In the genomic region with DNA sequence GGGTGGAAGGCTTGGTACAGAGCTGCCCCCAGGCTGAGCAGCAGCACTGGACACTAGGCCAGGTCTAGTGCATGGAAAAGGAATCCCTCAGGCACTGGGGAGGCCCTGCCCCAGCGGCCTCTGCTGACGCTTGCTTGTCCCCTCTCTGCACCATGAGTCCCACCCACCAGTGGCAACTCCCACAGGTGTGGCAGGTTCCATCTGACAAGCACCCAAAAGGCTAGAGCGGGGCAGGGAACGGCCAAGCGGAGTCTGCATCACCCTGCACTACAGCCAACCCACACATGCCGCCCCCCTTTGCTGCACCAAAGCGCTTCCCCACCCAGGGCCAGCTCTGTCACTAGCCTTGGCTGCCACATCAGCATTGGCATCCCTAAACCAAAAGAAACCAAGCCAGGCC, we compare ENCODE assay signal across 18 cellular contexts.
DNase-seq lines count a peak whose midpoint lies in the region; ATAC-seq and TF ChIP-seq lines count a peak whose summit lies in the region.
"Had no signal": no experiment of that assay in that cellular context is flagged by ENCODE, and none has a peak within 500 bp of the region (broad histone marks: within the 10 kb centered on the region; RNA-seq: fewer than 3 reads in every experiment).

No MANE protein-coding gene starts in this region.

- peaks cover 11% of the 10 kb centered on the region for H3K36me3 Mint-ChIP-seq in WTC11
- peaks cover 11% of the 10 kb centered on the region for H3K36me3 Mint-ChIP-seq in glutamatergic neuron (ENCODE audit: unreplicated experiment)
- H3K36me3 Mint-ChIP-seq in stimulated activated memory B cell treated with anti-CD40 and anti-IgM and Interleukin-4, amounts not matched to agents 10 μg/mL and 1 μg/mL and 100 μg/mL, for 72 hours: peaks cover 77% of the 10 kb centered on the region

- H3K27me3 Mint-ChIP-seq in WTC11 (ENCODE audit: low read depth) (no peaks in the 10 kb centered on the region), glutamatergic neuron (ENCODE audit: unreplicated experiment) (peaks cover 69% of the 10 kb centered on the region)
- H3K27me3 Mint-ChIP-seq in stimulated activated memory B cell treated with anti-CD40 and anti-IgM and Interleukin-4, amounts not matched to agents 10 μg/mL and 1 μg/mL and 100 μg/mL, for 72 hours: no peaks in the 10 kb centered on the region
- H3K27me3 Mint-ChIP-seq: B cell; CD4-positive, alpha-beta T cell had no signal

- no peak overlapping the region for H3K4me3 ChIP-seq in HEK293 (ENCODE audit: low read depth, low read length)
- H3K4me3 ChIP-seq: GM23248, HAP-1 had no signal

- H3K4me3 Mint-ChIP-seq in WTC11 (no peak overlapping the region), glutamatergic neuron (ENCODE audit: unreplicated experiment) (peak overlapping the region; percentile 25)
- no peak overlapping the region for H3K4me3 Mint-ChIP-seq in stimulated activated memory B cell treated with anti-CD40 and anti-IgM and Interleukin-4, amounts not matched to agents 10 μg/mL and 1 μg/mL and 100 μg/mL, for 72 hours
- H3K4me3 Mint-ChIP-seq: B cell; CD4-positive, alpha-beta T cell; HFFc6 had no signal

- H3K9me3 ChIP-seq in HEK293 (ENCODE audit: control insufficient read depth, insufficient read depth, low read depth, low read length): no peaks in the 10 kb centered on the region
- H3K9me3 ChIP-seq: HAP-1 had no signal

- H3K4me1 Mint-ChIP-seq in WTC11: 0 out of 2 replicates have a peak, but pooled peaks cover 6% of the 10 kb centered on the region
- peaks cover 71% of the 10 kb centered on the region for H3K4me1 Mint-ChIP-seq in glutamatergic neuron (ENCODE audit: low read depth, unreplicated experiment)
- peaks cover 80% of the 10 kb centered on the region for H3K4me1 Mint-ChIP-seq in stimulated activated memory B cell treated with anti-CD40 and anti-IgM and Interleukin-4, amounts not matched to agents 10 μg/mL and 1 μg/mL and 100 μg/mL, for 72 hours

- H3K4me1 ChIP-seq in HEK293 (ENCODE audit: control insufficient read depth, insufficient read depth, low read length): no peaks in the 10 kb centered on the region
- H3K4me1 ChIP-seq: HAP-1 had no signal

- POLR2A ChIA-PET in HEK293 (lab: Yijun Ruan, JAX): no interaction called here
- POLR2A ChIA-PET in WTC11 (lab: Charles Lee): no interaction called here

- CTCF ChIA-PET in HEK293 (lab: Yijun Ruan, JAX): no interaction called here
- CTCF ChIA-PET in WTC11 (lab: Charles Lee): interaction anchor here (1.3 kb wide), 1 partner anchor 140 kb away, joined by 3 read pairs; no protein-coding TSS in a partner anchor

- no peak overlapping the region for H3K27ac ChIP-seq in HEK293 (ENCODE audit: extremely low read depth, low read depth, low read length)
- H3K27ac ChIP-seq: GM23248, HL-60 had no signal

- H3K36me3 ChIP-seq in HEK293 (ENCODE audit: control insufficient read depth in 2 of 2, insufficient read depth in 1 of 2, low read length in 2 of 2): no peaks in the 10 kb centered on the region
- H3K36me3 ChIP-seq: HAP-1 had no signal

- DNase-seq in WTC11 (ENCODE audit: low spot score) (no peak), glutamatergic neuron (no peak), NCI-H748 treated with DMSO at 0.1 percent for 48 hours (lab: John Stamatoyannopoulos, UW) (no peak)
- DNase-seq in activated naive CD4-positive, alpha-beta T cell treated with Interleukin-2 at 50 U/mL for 16 hours: no peak
- DNase-seq: C1 segment of cervical spinal cord; Calu3; CD4-positive, alpha-beta T cell; DMS 273 treated with DMSO at 0.1 percent for 48 hours; GM23248; HFFc6; IMR-90 had no signal

- no peaks in the 10 kb centered on the region for H3K9me3 Mint-ChIP-seq in WTC11
- H3K9me3 Mint-ChIP-seq in glutamatergic neuron (ENCODE audit: unreplicated experiment): peaks cover 71% of the 10 kb centered on the region
- H3K9me3 Mint-ChIP-seq in stimulated activated memory B cell treated with anti-CD40 and anti-IgM and Interleukin-4, amounts not matched to agents 10 μg/mL and 1 μg/mL and 100 μg/mL, for 72 hours: peaks cover 8% of the 10 kb centered on the region
- H3K9me3 Mint-ChIP-seq: CD4-positive, alpha-beta T cell; HFFc6 had no signal

- H3K27ac Mint-ChIP-seq in WTC11: peak overlapping the region; percentile 5; the same call in 1 of the 2 replicates
- H3K27ac Mint-ChIP-seq in glutamatergic neuron (ENCODE audit: unreplicated experiment): peak overlapping the region; percentile 52
- H3K27ac Mint-ChIP-seq in stimulated activated memory B cell treated with anti-CD40 and anti-IgM and Interleukin-4, amounts not matched to agents 10 μg/mL and 1 μg/mL and 100 μg/mL, for 72 hours: peak overlapping the region; percentile 92
- H3K27ac Mint-ChIP-seq: CD4-positive, alpha-beta T cell; HFFc6 had no signal

- TF ChIP-seq CTCF in HEK293 (tag by site-specific recombination; IDR thresholded peaks at IDR 0.05): no peak
- no peak for TF ChIP-seq CTCF in WTC11 (IDR thresholded peaks at IDR 0.05)
- no peak for TF ChIP-seq CTCF in glutamatergic neuron (IDR thresholded peaks at IDR 0.05; ENCODE audit: partially characterized antibody, unreplicated experiment)

- ATAC-seq in WTC11: no peak
- no peak for ATAC-seq in stimulated activated memory B cell treated with anti-CD40 and anti-IgM and Interleukin-4, amounts not matched to agents 10 μg/mL and 1 μg/mL and 100 μg/mL, for 72 hours
- no peak for ATAC-seq in HG02571 (IDR thresholded peaks at IDR 0.05; ENCODE audit: unreplicated experiment)
- no peak for ATAC-seq in GM19463 (IDR thresholded peaks at IDR 0.05; ENCODE audit: unreplicated experiment)

TF ChIP-seq in HEK293, 187 proteins besides CTCF, POLR2A, EP300 and RAD21:
- TF ChIP-seq ZFHX2 (tag by site-specific recombination; conservative IDR thresholded peaks at IDR 0.05): peak; percentile 36
- peak; percentile 58 for TF ChIP-seq EGR2 (tag by site-specific recombination; IDR thresholded peaks at IDR 0.05; ENCODE audit: low read depth)
- no peak for TF ChIP-seq PRDM6 (tag by site-specific recombination; IDR thresholded peaks at IDR 0.05)
TF ChIP-seq in HEK293: peak in this region for 2.

TF ChIP-seq in WTC11, 78 proteins besides CTCF, POLR2A, EP300 and RAD21:
- TF ChIP-seq NR3C1 (CRISPR knock-in tag; conservative IDR thresholded peaks at IDR 0.05; ENCODE audit: low read depth) (no peak), ZNF396 (CRISPR knock-in tag; IDR thresholded peaks at IDR 0.05; ENCODE audit: borderline replicate concordance) (no peak), CBFB (CRISPR knock-in tag; IDR thresholded peaks at IDR 0.05; ENCODE audit: low read depth) (no peak)
- TF ChIP-seq, protein P1, sequence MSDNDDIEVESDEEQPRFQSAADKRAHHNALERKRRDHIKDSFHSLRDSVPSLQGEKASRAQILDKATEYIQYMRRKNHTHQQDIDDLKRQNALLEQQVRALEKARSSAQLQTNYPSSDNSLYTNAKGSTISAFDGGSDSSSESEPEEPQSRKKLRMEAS (CRISPR knock-in tag; IDR thresholded peaks at IDR 0.05): no peak

Comparison
In these comparisons a context has a peak if more than half of its experiments do, and no peak if none do; other contexts are left out.
1. H3K27ac Mint-ChIP-seq: peak in every context shown above with its lines; median percentile 92 in stimulated activated memory B cell treated with anti-CD40 and anti-IgM and Interleukin-4, amounts not matched to agents 10 μg/mL and 1 μg/mL and 100 μg/mL, for 72 hours; 52 in glutamatergic neuron; 5 in WTC11.